ENCODE assay signal across 10 cellular contexts in the genomic region with DNA sequence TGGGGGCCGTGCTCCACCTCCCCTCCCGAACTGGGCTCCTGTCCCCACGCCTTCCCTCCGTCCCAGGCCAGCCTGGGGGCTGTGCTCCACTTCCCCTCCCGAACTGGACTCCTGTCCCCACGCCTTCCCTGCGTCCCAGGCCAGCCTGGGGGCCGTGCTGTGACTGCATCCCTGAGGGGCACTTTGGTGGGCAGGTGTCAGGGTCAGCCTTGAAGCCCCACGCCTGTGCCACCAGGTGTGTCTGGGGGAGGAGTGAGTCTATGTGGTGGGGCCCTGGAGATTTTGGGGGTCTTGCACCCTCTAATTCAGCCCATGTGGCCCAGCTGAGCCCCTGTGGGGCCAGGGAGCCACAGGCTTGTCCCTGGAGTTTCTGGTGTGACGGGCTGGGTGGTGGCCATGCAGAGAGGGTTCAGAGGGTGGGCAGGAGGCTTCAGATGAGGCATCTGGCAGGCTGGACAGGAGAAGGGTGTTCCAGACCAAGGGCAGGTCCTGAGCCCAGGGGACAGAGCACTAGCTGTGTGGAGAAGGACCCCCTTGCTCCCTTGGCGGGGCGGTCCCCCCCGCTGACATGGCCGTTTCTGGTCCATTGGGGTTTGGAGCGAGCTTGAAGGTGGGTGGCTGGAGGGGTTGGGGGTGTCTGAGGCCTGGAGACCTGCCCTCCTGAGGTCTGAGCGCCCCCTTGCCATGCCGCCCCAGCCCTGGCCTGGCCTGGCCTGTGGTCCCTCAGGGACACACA. TPM values are rescaled to one million over a fixed set of nuclear protein-coding genes. Genes with fewer than 3 reads are reported as not detected.
A peak's percentile ranks its signal among the peaks of the same experiment; 100 is the strongest.
DNase-seq lines count a peak whose midpoint lies in the region; ATAC-seq and TF ChIP-seq lines count a peak whose summit lies in the region.
"Had no signal": no experiment of that assay in that cellular context is flagged by ENCODE, and none has a peak within 500 bp of the region (broad histone marks: within the 10 kb centered on the region; RNA-seq: fewer than 3 reads in every experiment).

No MANE protein-coding gene starts in this region.

- no peak for TF ChIP-seq CTCF in hepatocyte (IDR thresholded peaks at IDR 0.05; ENCODE audit: poor library complexity)
- no peak for TF ChIP-seq CTCF in psoas muscle (IDR thresholded peaks at IDR 0.05)

- H3K36me3 ChIP-seq in hepatocyte (replicated peaks; ENCODE audit: insufficient read depth, low read depth) (no peaks in the 10 kb centered on the region), psoas muscle (ENCODE audit: insufficient read depth in 1 of 2, low read depth in 1 of 2) (peaks cover 0 to 11% of the 10 kb centered on the region in 2 donors)

- ATAC-seq in left cardiac atrium (no peak), psoas muscle (no peak), GM18858 (IDR thresholded peaks at IDR 0.05; ENCODE audit: unreplicated experiment) (no peak)

- 92% methylated on average over 12 of the region's 17 CpGs for WGBS in hepatocyte (ENCODE audit: low lambda C conversion rate, missing lambda C conversion rate)
- WGBS in psoas muscle, 3 donors = 59 to 76% (median 71%) methylated on average over 13 to 16 of the region's 17 CpGs

- no peaks in the 10 kb centered on the region for H3K9me2 ChIP-seq in hepatocyte (replicated peaks; ENCODE audit: insufficient read depth)

- H3K4me3 ChIP-seq in hepatocyte = no peak overlapping the region
- H3K4me3 ChIP-seq in psoas muscle = peak overlapping the region; percentile 53

- no peaks in the 10 kb centered on the region for H3K9me3 ChIP-seq in hepatocyte (ENCODE audit: low read depth)
- H3K9me3 ChIP-seq in psoas muscle = no peaks in the 10 kb centered on the region

- H3K4me2 ChIP-seq in hepatocyte = peak overlapping the region; percentile 74

- H3K4me1 ChIP-seq in hepatocyte (ENCODE audit: insufficient read depth) = peaks cover 63% of the 10 kb centered on the region
- peaks cover 6% of the 10 kb centered on the region for H3K4me1 ChIP-seq in psoas muscle

- H3K27ac ChIP-seq in hepatocyte (peak overlapping the region; percentile 100), psoas muscle (peak overlapping the region; percentile 64)

- intact Hi-C loops in left cardiac atrium (cut with DNase I) = no loop called here
- intact Hi-C loops in cardiac septum (cut with DNase I) = loop anchor here (10.0 kb wide), 1 partner anchor 490 kb away; no protein-coding TSS in a partner anchor
- intact Hi-C loops in psoas muscle (cut with DNase I) = no loop called here

- H2AFZ ChIP-seq in hepatocyte = no peak overlapping the region

- H3K79me2 ChIP-seq in hepatocyte = peaks cover 11% of the 10 kb centered on the region

- no peaks in the 10 kb centered on the region for H3K27me3 ChIP-seq in hepatocyte
- H3K27me3 ChIP-seq in psoas muscle (ENCODE audit: insufficient read depth in 3 of 3, low read length in 2 of 3) = no peaks in the 10 kb centered on the region

- DNase-seq in left cardiac atrium (peak; percentile 24), cardiac septum (ENCODE audit: low spot score) (no peak), hepatocyte (ENCODE audit: low spot score) (no peak), psoas muscle (no peak), cortex of kidney (lab: John Stamatoyannopoulos, UW) (no peak), EL (no peak), NCI-H128 (lab: John Stamatoyannopoulos, UW; ENCODE audit: unreplicated experiment) (no peak)
- DNase-seq: activated CD4-positive, alpha-beta T cell treated with anti-CD3 and anti-CD28 coated beads, Interleukin-2, amount 10 ng/mL, durations not matched to agents 24 days and 14 days; KG1 had no signal

- H4K20me1 ChIP-seq in hepatocyte (ENCODE audit: insufficient read depth, poor library complexity, severe bottlenecking) = no peaks in the 10 kb centered on the region

RNA-seq across cellular contexts. Expression of a gene that starts 8.2 kb away (rescaled TPM):
- total RNA-seq in left cardiac atrium (100 to 1,000 TPM; 164 to 242 TPM), cardiac septum (183 TPM), hepatocyte (25.9 and 29.6 TPM in 2 replicates), psoas muscle (100 to 1,000 TPM in 1 of 4 donors, 10 to 100 TPM in 3; 61.6 to 156 (median 90.4) TPM)
- polyA plus RNA-seq in hepatocyte (37.7 and 43.8 TPM in 2 replicates), psoas muscle (10 to 100 TPM; 76.4 to 90.8 (median 86.2) TPM)

RNA-seq across cellular contexts. Expression of a gene that starts 12.8 kb away (rescaled TPM):
- total RNA-seq in left cardiac atrium (10 to 100 TPM in 1 of 2 donors, 1 to 10 TPM in 1; 5.7 to 16.6 TPM), cardiac septum (10.4 TPM), hepatocyte (19.6 and 20.2 TPM in 2 replicates), psoas muscle (10 to 100 TPM in 1 of 4 donors, 1 to 10 TPM in 3; 3.1 to 11.9 (median 4.8) TPM)
- polyA plus RNA-seq in hepatocyte (23.4 and 28.5 TPM in 2 replicates), psoas muscle (10 to 100 TPM in 2 of 3 donors, 1 to 10 TPM in 1; 8.0 to 17.7 (median 16.8) TPM)

RNA-seq across cellular contexts. Expression of a gene that starts 12.9 kb away (rescaled TPM):
- total RNA-seq in left cardiac atrium = 10 to 100 TPM; 54.3 to 73.4 TPM
- 73.3 TPM for total RNA-seq in cardiac septum
- total RNA-seq in hepatocyte = 39.5 and 41.8 TPM in 2 replicates
- 78.7 and 113 TPM in 2 replicates for polyA plus RNA-seq in hepatocyte
- 10 to 100 TPM; 60.8 to 89.9 (median 73.8) TPM for total RNA-seq in psoas muscle
- 10 to 100 TPM; 27.8 to 43.0 (median 29.7) TPM for polyA plus RNA-seq in psoas muscle

RNA-seq across cellular contexts. Expression of a gene that starts 15.3 kb away (rescaled TPM):
- under 1 TPM in 1 of 2 donors, not detected in 1; 0.84 TPM for total RNA-seq in left cardiac atrium
- not detected for total RNA-seq in cardiac septum
- total RNA-seq in hepatocyte = 2.7 and 4.1 TPM in 2 replicates
- polyA plus RNA-seq in hepatocyte = 45.2 and 57.6 TPM in 2 replicates
- under 1 TPM in 1 of 4 donors, not detected in 3; 0.66 TPM for total RNA-seq in psoas muscle
- under 1 TPM in 2 of 3 donors, not detected in 1; 0.14 to 0.43 TPM for polyA plus RNA-seq in psoas muscle

RNA-seq across cellular contexts. Expression of a gene that starts 25.2 kb away (rescaled TPM):
- total RNA-seq in left cardiac atrium (10 to 100 TPM; 14.7 to 22.9 TPM), cardiac septum (21.9 TPM), hepatocyte (22.8 and 42.6 TPM in 2 replicates), psoas muscle (10 to 100 TPM; 27.4 to 46.6 (median 44.8) TPM)
- polyA plus RNA-seq in hepatocyte (29.5 and 36.8 TPM in 2 replicates), psoas muscle (10 to 100 TPM; 35.6 to 58.8 (median 51.9) TPM)
